ENCODE assay signal across 1 cellular context in genomic region chr2:63053889-63054725, GRCh38.
A peak's percentile ranks its signal among the peaks of the same experiment; 100 is the strongest.
TF ChIP-seq lines count a peak whose summit lies in the region.

No MANE protein-coding gene starts in this region.

TF ChIP-seq in H1, 55 proteins besides CTCF, POLR2A, EP300 and RAD21:
- TF ChIP-seq TBP (IDR thresholded peaks at IDR 0.05; ENCODE audit: low read depth, low read length) (peak; percentile 49; the same call in 1 of the 2 replicates), TEAD4 (IDR thresholded peaks at IDR 0.05; ENCODE audit: low read depth, low read length) (0 out of 2 replicates have a peak, but pooled peaks have one; percentile 3), ASH2L (IDR thresholded peaks at IDR 0.05; ENCODE audit: low read length) (peak; percentile 61), HDAC2 (IDR thresholded peaks at IDR 0.05; ENCODE audit: borderline replicate concordance in 1 of 2, low read depth in 2 of 2, low read length in 2 of 2) (peak; percentile 46 to 58; a peak in 1 of 4 replicates), SP4 (IDR thresholded peaks at IDR 0.05; ENCODE audit: low read length) (no peak), BACH1 (IDR thresholded peaks at IDR 0.05; ENCODE audit: low read length) (no peak; the same call in 1 of the 2 replicates), ATF3 (IDR thresholded peaks at IDR 0.05; ENCODE audit: insufficient read depth, low read depth, low read length) (no peak), CTBP2 (IDR thresholded peaks at IDR 0.05; ENCODE audit: borderline replicate concordance, insufficient read depth, insufficient read length, low read length) (peak; percentile 95), KDM5A (IDR thresholded peaks at IDR 0.05; ENCODE audit: low read length) (no peak), MAX (IDR thresholded peaks at IDR 0.05) (peak; percentile 71), JUND (IDR thresholded peaks at IDR 0.05; ENCODE audit: low read length) (0 out of 2 replicates have a peak, but pooled peaks have one; percentile 10), KDM4A (IDR thresholded peaks at IDR 0.05; ENCODE audit: low read depth, low read length, severe bottlenecking) (peak; percentile 60), CHD1 (IDR thresholded peaks at IDR 0.05; ENCODE audit: low read depth, low read length) (no peak), EZH2 (IDR thresholded peaks at IDR 0.05; ENCODE audit: low read depth, low read length, severe bottlenecking) (peak; percentile 80), TAF7 (optimal IDR thresholded peaks at IDR 0.05; ENCODE audit: borderline replicate concordance, low read depth, low read length) (peak; percentile 18), RBBP5 (IDR thresholded peaks at IDR 0.05; ENCODE audit: borderline replicate concordance, low read depth, low read length) (0 out of 2 replicates have a peak, but pooled peaks have one; percentile 23), SIN3A (conservative IDR thresholded peaks at IDR 0.05 in 1 of 2, IDR thresholded peaks at IDR 0.05 in 1 of 2; ENCODE audit: low read depth in 1 of 2, low read length in 2 of 2) (peak in 1 of 2 experiments; percentile 28; a peak in 1 of 4 replicates), EGR1 (IDR thresholded peaks at IDR 0.05; ENCODE audit: borderline replicate concordance, low read depth, low read length) (peak; percentile 73), POLR2AphosphoS5 (IDR thresholded peaks at IDR 0.05; ENCODE audit: low read depth, low read length) (peak; percentile 18; the same call in 1 of the 2 replicates), TAF1 (IDR thresholded peaks at IDR 0.05; ENCODE audit: low read depth, low read length) (no peak), TCF12 (IDR thresholded peaks at IDR 0.05; ENCODE audit: low read depth, low read length) (peak; percentile 86; the same call in 1 of the 2 replicates), KDM1A (IDR thresholded peaks at IDR 0.05; ENCODE audit: borderline replicate concordance, low read length) (peak; percentile 79; the same call in 1 of the 2 replicates), YY1 (IDR thresholded peaks at IDR 0.05; ENCODE audit: low read depth, low read length) (0 out of 2 replicates have a peak, but pooled peaks have one; percentile 64), HDAC6 (IDR thresholded peaks at IDR 0.05; ENCODE audit: low read depth, low read length) (no peak), E2F6 (IDR thresholded peaks at IDR 0.05) (peak; percentile 77), SP2 (IDR thresholded peaks at IDR 0.05; ENCODE audit: low read length) (no peak), CHD7 (IDR thresholded peaks at IDR 0.05; ENCODE audit: insufficient replicate concordance, low read length) (peak; percentile 25), CREB1 (IDR thresholded peaks at IDR 0.05) (no peak), ATF2 (IDR thresholded peaks at IDR 0.05; ENCODE audit: low read length) (peak; percentile 41; the same call in 1 of the 2 replicates), BRCA1 (IDR thresholded peaks at IDR 0.05; ENCODE audit: low read depth, low read length) (no peak)
